8 cellular contexts compared by ENCODE assay signal in genomic region chr17:7997186-7997585, GRCh38. TPM values are rescaled to one million over a fixed set of nuclear protein-coding genes. Genes with fewer than 3 reads are reported as not detected.
DNase-seq lines count a peak whose midpoint lies in the region; ATAC-seq and TF ChIP-seq lines count a peak whose summit lies in the region.

No MANE protein-coding gene starts in this region.

- no peak overlapping the region for H2BK5ac ChIP-seq in IMR-90 (ENCODE audit: low read depth, low read length, poor library complexity, severe bottlenecking)

- peak; percentile 56 for TF ChIP-seq CTCF in IMR-90 (conservative IDR thresholded peaks at IDR 0.05; ENCODE audit: low read depth, low read length)
- TF ChIP-seq CTCF in fibroblast of lung (conservative IDR thresholded peaks at IDR 0.05 in 1 of 2, IDR thresholded peaks at IDR 0.05 in 1 of 2; ENCODE audit: low read depth in 1 of 2, low read length in 2 of 2): peak in 1 of 2 donors; percentile 48
- TF ChIP-seq CTCF in smooth muscle cell (IDR thresholded peaks at IDR 0.05; ENCODE audit: borderline replicate concordance, insufficient read depth, poor library complexity, severe bottlenecking): peak; percentile 9

- no peak overlapping the region for H3K23ac ChIP-seq in IMR-90 (ENCODE audit: low read depth, low read length)

- POLR2A ChIA-PET in IMR-90 (lab: Charles Lee; ENCODE audit: unreplicated experiment): no interaction called here

- H3K79me2 ChIP-seq in fibroblast of lung (ENCODE audit: control insufficient read depth, insufficient read depth, low read length) (no peaks in the 10 kb centered on the region), smooth muscle cell (ENCODE audit: low read depth) (no peaks in the 10 kb centered on the region)

- H2BK120ac ChIP-seq in IMR-90 (ENCODE audit: low read depth, low read length): no peak overlapping the region

- no peak overlapping the region for H3K4me2 ChIP-seq in IMR-90 (ENCODE audit: low read depth, low read length)
- no peak overlapping the region for H3K4me2 ChIP-seq in fibroblast of lung (ENCODE audit: extremely low read depth, insufficient read depth, low read length)
- H3K4me2 ChIP-seq in smooth muscle cell: no peak overlapping the region

- H3K27me3 ChIP-seq in IMR-90 (ENCODE audit: control insufficient read depth, insufficient read depth, low read length) (peaks cover 39% of the 10 kb centered on the region), fibroblast of lung (ENCODE audit: control insufficient read depth, insufficient read depth, low read length) (peaks cover 10% of the 10 kb centered on the region), smooth muscle cell (ENCODE audit: low read depth) (peaks cover 36% of the 10 kb centered on the region)

- WGBS in IMR-90 (ENCODE audit: extremely low coverage in 2 of 2, insufficient read length in 1 of 2), 2 experiments: 64% methylated on average over 4 of the region's 5 CpGs; no CpG with 5 or more reads in 1 of the 2 experiments
- 42% methylated on average over 5 of the region's 5 CpGs for WGBS in smooth muscle cell (ENCODE audit: low lambda C conversion rate)

- H3K4me1 ChIP-seq in IMR-90 (ENCODE audit: control insufficient read depth, insufficient read depth, low read length) (no peaks in the 10 kb centered on the region), fibroblast of lung (ENCODE audit: control insufficient read depth, extremely low read depth, insufficient read depth, low read length) (no peaks in the 10 kb centered on the region), smooth muscle cell (ENCODE audit: low read depth) (no peaks in the 10 kb centered on the region)

- CTCF ChIA-PET in IMR-90 (lab: Yijun Ruan, JAX): interaction anchor here (0.7 to 1.5 kb wide), 3 partner anchors 44 to 84 kb away, joined by 3 to 7 read pairs (median 3); no protein-coding TSS in a partner anchor

- no peak for TF ChIP-seq POLR2A in IMR-90 (IDR thresholded peaks at IDR 0.05; ENCODE audit: low read depth, low read length)

- H3K9me3 ChIP-seq in IMR-90 (ENCODE audit: control insufficient read depth, insufficient read depth, low read length): no peaks in the 10 kb centered on the region
- H3K9me3 ChIP-seq in fibroblast of lung (ENCODE audit: control insufficient read depth, insufficient read depth, low read depth, low read length): no peaks in the 10 kb centered on the region
- no peaks in the 10 kb centered on the region for H3K9me3 ChIP-seq in smooth muscle cell (replicated peaks; ENCODE audit: low read depth)

- TF ChIP-seq RAD21 in IMR-90 (IDR thresholded peaks at IDR 0.05; ENCODE audit: low read length): no peak

- intact Hi-C loops in IMR-90 (cut with micrococcal nuclease): no loop called here

- H3K4me3 ChIP-seq in IMR-90 (ENCODE audit: insufficient read depth, low read depth, low read length) (no peak overlapping the region), fibroblast of lung (replicated peaks in 1 of 4; ENCODE audit: control extremely low read depth in 1 of 4, insufficient read depth in 1 of 4, low read depth in 3 of 4, low read length in 4 of 4) (no peak overlapping the region), smooth muscle cell (no peak overlapping the region)

- no peak overlapping the region for H4K91ac ChIP-seq in IMR-90 (ENCODE audit: insufficient read depth, low read depth, low read length)

- ATAC-seq in IMR-90 (ENCODE audit: low read depth): peak; percentile 61
- ATAC-seq in SK-N-SH treated with all-trans-retinoic acid at 6 μM for 48 hours: peak; percentile 71

- dilution Hi-C loops in IMR-90 (cut with HindIII; ENCODE audit: low sequenced_read_pairs, unreplicated experiment): no loop called here

- H2AK5ac ChIP-seq in IMR-90 (ENCODE audit: low read depth, low read length): no peak overlapping the region

- H3K27ac ChIP-seq in IMR-90 (ENCODE audit: insufficient read depth, low read length): no peak overlapping the region
- H3K27ac ChIP-seq in fibroblast of lung (ENCODE audit: insufficient read depth, low read length): no peak overlapping the region
- H3K27ac ChIP-seq in smooth muscle cell (ENCODE audit: low read depth): no peak overlapping the region

- no peak overlapping the region for H4K5ac ChIP-seq in IMR-90 (ENCODE audit: low read depth, low read length)

- BruUV-seq in IMR-90 (replicated peaks; lab: Mats Ljungman, UMichigan): no TSS peak

- H4K20me1 ChIP-seq in IMR-90 (ENCODE audit: insufficient read depth, low read length) (0 out of 2 replicates have a peak, but pooled peaks cover 4% of the 10 kb centered on the region), fibroblast of lung (ENCODE audit: control insufficient read depth, extremely low read depth, insufficient read depth, low read length) (no peaks in the 10 kb centered on the region), smooth muscle cell (ENCODE audit: low read depth) (no peaks in the 10 kb centered on the region)

- H2AFZ ChIP-seq in IMR-90 (replicated peaks; ENCODE audit: low read length, poor library complexity): no peak overlapping the region
- no peak overlapping the region for H2AFZ ChIP-seq in fibroblast of lung (ENCODE audit: low read length)
- H2AFZ ChIP-seq in smooth muscle cell (ENCODE audit: low read depth): no peak overlapping the region

- H2BK15ac ChIP-seq in IMR-90 (ENCODE audit: low read depth, low read length): no peak overlapping the region

- H3K36me3 ChIP-seq in IMR-90 (ENCODE audit: control insufficient read depth, insufficient read depth, low read length) (no peaks in the 10 kb centered on the region), fibroblast of lung (ENCODE audit: control insufficient read depth, insufficient read depth, low read length) (no peaks in the 10 kb centered on the region), smooth muscle cell (ENCODE audit: low read depth) (no peaks in the 10 kb centered on the region)

- H2AK9ac ChIP-seq in IMR-90 (replicated peaks; ENCODE audit: low read depth, low read length, poor library complexity): no peak overlapping the region

- no peak overlapping the region for H2BK20ac ChIP-seq in IMR-90 (ENCODE audit: low read depth, low read length)

- peak; percentile 20 for DNase-seq in CD1c-positive myeloid dendritic cell (ENCODE audit: extremely low spot score)
- peak; percentile 36 for DNase-seq in IMR-90
- peak; percentile 26 to 44 for DNase-seq in fibroblast of lung (ENCODE audit: low read depth in 2 of 2)
- no peak for DNase-seq in smooth muscle cell (lab: John Stamatoyannopoulos, UW; ENCODE audit: unreplicated experiment)
- no peak for DNase-seq in NCI-H2196 (lab: John Stamatoyannopoulos, UW; ENCODE audit: unreplicated experiment)
- DNase-seq in DMS79 (lab: John Stamatoyannopoulos, UW): no peak
- DNase-seq in DMS153 treated with DMSO at 0.1 percent for 48 hours (lab: John Stamatoyannopoulos, UW; ENCODE audit: unreplicated experiment): no peak

- no peak overlapping the region for H4K8ac ChIP-seq in IMR-90 (ENCODE audit: low read depth in 2 of 2, low read length in 2 of 2)

- no peak overlapping the region for H3K56ac ChIP-seq in IMR-90 (ENCODE audit: extremely low read depth, insufficient read depth, low read length)

- no peak overlapping the region for H3K18ac ChIP-seq in IMR-90 (ENCODE audit: low read depth, low read length)

- no peak overlapping the region for H3K9ac ChIP-seq in IMR-90 (ENCODE audit: low read depth, low read length)
- no peak overlapping the region for H3K9ac ChIP-seq in fibroblast of lung (ENCODE audit: insufficient read depth, low read length)
- H3K9ac ChIP-seq in smooth muscle cell (ENCODE audit: low read depth): no peak overlapping the region

- in situ Hi-C loops in IMR-90 (cut with MboI; ENCODE audit: low sequenced_read_pairs): loop anchor here (25.0 kb wide), 1 partner anchor 260 kb away; no protein-coding TSS in a partner anchor

- H3K4ac ChIP-seq in IMR-90 (ENCODE audit: low read depth, low read length): no peak overlapping the region

- H3K79me1 ChIP-seq in IMR-90 (ENCODE audit: low read depth in 1 of 2, low read length in 2 of 2): no peaks in the 10 kb centered on the region

- no peaks in the 10 kb centered on the region for H3F3A ChIP-seq in smooth muscle cell (ENCODE audit: low read depth)

- H3K9me1 ChIP-seq in IMR-90 (ENCODE audit: insufficient read depth, low read length): 0 out of 2 replicates have a peak, but pooled peaks cover 2% of the 10 kb centered on the region

- no peak overlapping the region for H3K14ac ChIP-seq in IMR-90 (replicated peaks; ENCODE audit: low read depth, low read length)

TF ChIP-seq in IMR-90, 13 proteins besides CTCF, POLR2A, EP300 and RAD21:
- TF ChIP-seq SMC3 (IDR thresholded peaks at IDR 0.05; ENCODE audit: low read depth, low read length): 0 out of 2 replicates have a peak, but pooled peaks have one; percentile 19
- no peak for TF ChIP-seq FOS (IDR thresholded peaks at IDR 0.05; ENCODE audit: low read depth, low read length)

TF ChIP-seq in SK-N-SH treated with all-trans-retinoic acid at 6 μM for 48 hours, 23 proteins besides CTCF, POLR2A, EP300 and RAD21 (continues in another document):
- TF ChIP-seq ISL1 (CRISPR knock-in tag; IDR thresholded peaks at IDR 0.05): no peak

RNA-seq across cellular contexts. Expression of gene GUCY2D, which starts 5.2 kb away (rescaled TPM):
- total RNA-seq in IMR-90 (2012; rRNA removed) (not detected in 2 replicates), fibroblast of lung (not detected in 2 replicates), smooth muscle cell (0.09 TPM in 1 of 2 replicates, not detected in the other)
- polyA plus RNA-seq in IMR-90 (2012; rRNA removed) (0.03 TPM in 1 of 2 replicates, not detected in the other), fibroblast of lung (not detected in 2 replicates), smooth muscle cell (0.30 and 0.57 TPM in 2 replicates)
- polyA plus RNA-seq in IMR-90 (2012; cell fraction: cytosol; rRNA removed): not detected in 2 replicates
- polyA plus RNA-seq in IMR-90 (2012; cell fraction: nucleus; rRNA removed; ENCODE audit: low replicate concordance): not detected in 2 replicates
- not detected in 2 replicates for polyA plus RNA-seq in fibroblast of lung (2012)
- polyA minus RNA-seq in fibroblast of lung (ENCODE audit: low replicate concordance): not detected in 2 replicates

RNA-seq across cellular contexts. Expression of gene ALOX15B, which starts 41.7 kb away (rescaled TPM):
- total RNA-seq in IMR-90 (2012; rRNA removed) (not detected in 2 replicates), fibroblast of lung (not detected in 2 replicates), smooth muscle cell (0.18 and 0.27 TPM in 2 replicates)
- polyA plus RNA-seq in IMR-90 (2012; rRNA removed) (not detected in 2 replicates), fibroblast of lung (not detected in 2 replicates), smooth muscle cell (0.69 and 1.1 TPM in 2 replicates)
- 0.03 TPM in 1 of 2 replicates, not detected in the other for polyA plus RNA-seq in IMR-90 (2012; cell fraction: cytosol; rRNA removed)
- not detected in 2 replicates for polyA plus RNA-seq in IMR-90 (2012; cell fraction: nucleus; rRNA removed; ENCODE audit: low replicate concordance)
- polyA plus RNA-seq in fibroblast of lung (2012): not detected in 2 replicates
- not detected in 2 replicates for polyA minus RNA-seq in fibroblast of lung (ENCODE audit: low replicate concordance)

Comparison
In these comparisons a context has a peak if more than half of its experiments do, and no peak if none do; other contexts are left out.
1. DNase-seq: peak in CD1c-positive myeloid dendritic cell (single experiment), IMR-90 (single experiment) and fibroblast of lung (2 of 2); none in smooth muscle cell (single experiment), NCI-H2196 (single experiment), DMS79 (single experiment) and DMS153 treated with DMSO at 0.1 percent for 48 hours (single experiment).